In genomic region chr7:69739906-69740545, GRCh38 we compare ENCODE assay signal across 9 cellular contexts.
A peak's percentile ranks its signal among the peaks of the same experiment; 100 is the strongest.
DNase-seq lines count a peak whose midpoint lies in the region; ATAC-seq and TF ChIP-seq lines count a peak whose summit lies in the region.
"Had no signal": no experiment of that assay in that cellular context is flagged by ENCODE, and none has a peak within 500 bp of the region (broad histone marks: within the 10 kb centered on the region; RNA-seq: fewer than 3 reads in every experiment).

No MANE protein-coding gene starts in this region.

- H3K36me3 ChIP-seq in right lobe of liver, result no peaks in the 10 kb centered on the region
- H3K36me3 ChIP-seq: SJSA1 had no signal

- H3K27ac ChIP-seq in right lobe of liver, result no peak overlapping the region
- H3K27ac ChIP-seq: SJSA1 had no signal

- TF ChIP-seq POLR2A in right lobe of liver (IDR thresholded peaks at IDR 0.05), result no peak

- DNase-seq in NCI-H1092 treated with DMSO at 0.1 percent for 48 hours (lab: John Stamatoyannopoulos, UW) (peak; percentile 48), NCI-H1092 (lab: John Stamatoyannopoulos, UW) (no peak), RPMI8226 (peak; percentile 41), right lobe of liver (no peak), SKM-1 treated with dmso at 0.1 percent for 144 hours (lab: John Stamatoyannopoulos, UW; ENCODE audit: unreplicated experiment) (no peak), inferior parietal cortex (ENCODE audit: extremely low spot score) (no peak)
- DNase-seq in activated CD8-positive, alpha-beta memory T cell treated with anti-CD3 and anti-CD28 coated beads, Interleukin-2, amount 50 U/mL, for 48 hours, result no peak

- intact Hi-C loops in right lobe of liver (cut with DNase I), result no loop called here

- H3K4me3 ChIP-seq in right lobe of liver, result no peak overlapping the region
- H3K4me3 ChIP-seq: SJSA1 had no signal

- 35% methylated on average over 4 of the region's 4 CpGs for WGBS in right lobe of liver (ENCODE audit: insufficient coverage, low coverage, low lambda C conversion rate, missing lambda C conversion rate)

- ATAC-seq in HG02885 (IDR thresholded peaks at IDR 0.05; ENCODE audit: poor library complexity, unreplicated experiment) (peak; percentile 53), right lobe of liver (peak; percentile 25 to 41 (median 39))

- no peaks in the 10 kb centered on the region for H3K27me3 ChIP-seq in right lobe of liver
- H3K27me3 ChIP-seq: SJSA1 had no signal

- H3K9me3 ChIP-seq in right lobe of liver, result no peaks in the 10 kb centered on the region
- H3K9me3 ChIP-seq: SJSA1 had no signal

- TF ChIP-seq CTCF in right lobe of liver (IDR thresholded peaks at IDR 0.05), result no peak

- no peaks in the 10 kb centered on the region for H3K4me1 ChIP-seq in right lobe of liver
- H3K4me1 ChIP-seq: SJSA1 had no signal

Comparison
In these comparisons a context has a peak if more than half of its experiments do, and no peak if none do; other contexts are left out.
1. DNase-seq: peak in NCI-H1092 treated with DMSO at 0.1 percent for 48 hours (single experiment) and RPMI8226 (single experiment); none in NCI-H1092 (single experiment), right lobe of liver (0 of 3), SKM-1 treated with dmso at 0.1 percent for 144 hours (single experiment), inferior parietal cortex (single experiment) and activated CD8-positive, alpha-beta memory T cell treated with anti-CD3 and anti-CD28 coated beads, Interleukin-2, amount 50 U/mL, for 48 hours (single experiment).